ENCODE assay signal across 27 cellular contexts in genomic region chr2:32235315-32235714, GRCh38.
A peak's percentile ranks its signal among the peaks of the same experiment; 100 is the strongest.
DNase-seq lines count a peak whose midpoint lies in the region; ATAC-seq and TF ChIP-seq lines count a peak whose summit lies in the region.
"Had no signal": no experiment of that assay in that cellular context is flagged by ENCODE, and none has a peak within 500 bp of the region (broad histone marks: within the 10 kb centered on the region; RNA-seq: fewer than 3 reads in every experiment).

No MANE protein-coding gene starts in this region.

- H3K36me3 Mint-ChIP-seq in activated naive CD8-positive, alpha-beta T cell treated with anti-CD3 and anti-CD28 coated beads, Interleukin-2, amount 50 U/mL, for 24 hours (ENCODE audit: low read depth), result peaks cover 2% of the 10 kb centered on the region

- TF ChIP-seq CTCF in brain microvascular endothelial cell (IDR thresholded peaks at IDR 0.05; ENCODE audit: low read depth, low read length, missing control alignments), result no peak

- ATAC-seq in GM18861 (IDR thresholded peaks at IDR 0.05; ENCODE audit: unreplicated experiment), result no peak
- ATAC-seq in activated naive CD8-positive, alpha-beta T cell treated with anti-CD3 and anti-CD28 coated beads, Interleukin-2, amount 50 U/mL, for 24 hours, result no peak
- ATAC-seq: activated CD4-positive, alpha-beta T cell treated with anti-CD3 and anti-CD28 coated beads for 36 hours; body of pancreas; CD8-positive, alpha-beta T cell; right cardiac atrium had no signal

- H3K36me3 ChIP-seq in brain microvascular endothelial cell (replicated peaks), result no peaks in the 10 kb centered on the region
- H3K36me3 ChIP-seq: esophagus squamous epithelium, MG63, ovary had no signal

- H3K27me3 Mint-ChIP-seq in activated naive CD8-positive, alpha-beta T cell treated with anti-CD3 and anti-CD28 coated beads, Interleukin-2, amount 50 U/mL, for 24 hours, result no peaks in the 10 kb centered on the region
- H3K27me3 Mint-ChIP-seq: activated CD4-positive, alpha-beta T cell treated with anti-CD3 and anti-CD28 coated beads for 36 hours; B cell had no signal

- H3K27me3 ChIP-seq in brain microvascular endothelial cell (replicated peaks), result no peaks in the 10 kb centered on the region
- H3K27me3 ChIP-seq: body of pancreas, esophagus squamous epithelium, MG63, ovary, upper lobe of left lung had no signal

- no peak overlapping the region for H3K4me3 ChIP-seq in brain microvascular endothelial cell (ENCODE audit: low read depth, low read length)
- H3K4me3 ChIP-seq: body of pancreas, esophagus squamous epithelium, MG63, ovary, upper lobe of left lung had no signal

- peaks cover 3% of the 10 kb centered on the region for H3K9me3 Mint-ChIP-seq in activated naive CD8-positive, alpha-beta T cell treated with anti-CD3 and anti-CD28 coated beads, Interleukin-2, amount 50 U/mL, for 24 hours
- H3K9me3 Mint-ChIP-seq: CD8-positive, alpha-beta T cell had no signal

- H3K27ac ChIP-seq in brain microvascular endothelial cell, result no peak overlapping the region
- H3K27ac ChIP-seq: body of pancreas, ovary, upper lobe of left lung had no signal

- DNase-seq in HPDE6-E6E7 (ENCODE audit: extremely low spot score) (peak; percentile 87), brain microvascular endothelial cell (peak; percentile 5), fibroblast of peridontal ligament (ENCODE audit: extremely low read depth) (peak; percentile 27), non-pigmented ciliary epithelial cell (ENCODE audit: low read depth) (peak; percentile 8), NCI-H526 (lab: John Stamatoyannopoulos, UW) (no peak), medulla oblongata (ENCODE audit: extremely low spot score) (no peak)
- DNase-seq in activated naive CD8-positive, alpha-beta T cell treated with anti-CD3 and anti-CD28 coated beads, Interleukin-2, amount 50 U/mL, for 24 hours, result no peak
- DNase-seq: activated CD4-positive, alpha-beta T cell treated with anti-CD3 and anti-CD28 coated beads for 36 hours; activated effector memory CD4-positive, alpha-beta T cell treated with anti-CD3 and anti-CD28 coated beads, Interleukin-2, amount 50 U/mL, for 16 hours; activated T-cell treated with anti-CD3 and anti-CD28 coated beads for 4 hours; body of pancreas; CD8-positive, alpha-beta T cell; effector CD8-positive, alpha-beta T cell; esophagus squamous epithelium; kidney; MG63; NCI-H1105 treated with DMSO at 0.1 percent for 48 hours; NCI-H2029; NCI-H226; NCI-H82; ovary; right cardiac atrium; stimulated activated CD4-positive, alpha-beta T cell treated with anti-CD3 and anti-CD28 coated beads, Interleukin-4, amount 100 ng/mL, for 1 hour; upper lobe of left lung had no signal

- no peaks in the 10 kb centered on the region for H3K4me1 Mint-ChIP-seq in activated naive CD8-positive, alpha-beta T cell treated with anti-CD3 and anti-CD28 coated beads, Interleukin-2, amount 50 U/mL, for 24 hours
- H3K4me1 Mint-ChIP-seq: activated CD4-positive, alpha-beta T cell treated with anti-CD3 and anti-CD28 coated beads for 36 hours; B cell had no signal

- no peak overlapping the region for H3K27ac Mint-ChIP-seq in activated naive CD8-positive, alpha-beta T cell treated with anti-CD3 and anti-CD28 coated beads, Interleukin-2, amount 50 U/mL, for 24 hours
- H3K27ac Mint-ChIP-seq: activated CD4-positive, alpha-beta T cell treated with anti-CD3 and anti-CD28 coated beads for 36 hours; B cell; CD8-positive, alpha-beta T cell had no signal

- in situ Hi-C loops in brain microvascular endothelial cell (cut with HindIII; ENCODE audit: low pct_ligation_motif_present, low sequenced_read_pairs), result no loop called here

- no peak overlapping the region for H3K4me3 Mint-ChIP-seq in activated naive CD8-positive, alpha-beta T cell treated with anti-CD3 and anti-CD28 coated beads, Interleukin-2, amount 50 U/mL, for 24 hours
- H3K4me3 Mint-ChIP-seq: activated CD4-positive, alpha-beta T cell treated with anti-CD3 and anti-CD28 coated beads for 36 hours; B cell; CD8-positive, alpha-beta T cell; nephron had no signal

Comparison
In these comparisons a context has a peak if more than half of its experiments do, and no peak if none do; other contexts are left out.
1. DNase-seq: peak in HPDE6-E6E7 (single experiment), brain microvascular endothelial cell (single experiment), fibroblast of peridontal ligament (single experiment) and non-pigmented ciliary epithelial cell (single experiment); none in NCI-H526 (0 of 2), activated naive CD8-positive, alpha-beta T cell treated with anti-CD3 and anti-CD28 coated beads, Interleukin-2, amount 50 U/mL, for 24 hours (single experiment) and medulla oblongata (single experiment).